25 cellular contexts compared by ENCODE assay signal in genomic region chr11:131465746-131466145, GRCh38.
DNase-seq lines count a peak whose midpoint lies in the region; ATAC-seq lines count a peak whose summit lies in the region.
"Had no signal": no experiment of that assay in that cellular context is flagged by ENCODE, and none has a peak within 500 bp of the region (broad histone marks: within the 10 kb centered on the region; RNA-seq: fewer than 3 reads in every experiment).

No MANE protein-coding gene starts in this region.

- H3K4me3 Mint-ChIP-seq in stimulated activated effector memory CD8-positive, alpha-beta T cell treated with anti-CD3 and anti-CD28 coated beads, Interleukin-12 subunit alpha, Interleukin-12 subunit beta, amount 100 ng/mL, for 72 hours, result no peak overlapping the region
- H3K4me3 Mint-ChIP-seq in activated CD4-positive, alpha-beta T cell treated with anti-CD3 and anti-CD28 coated beads, Interleukin-2, amount 10 ng/mL, durations not matched to agents 7 days and 5 days, result no peak overlapping the region
- H3K4me3 Mint-ChIP-seq: activated T-helper 17 cell treated with anti-CD3 and anti-CD28 coated beads, Interleukin-2, amount 50 U/mL, for 72 hours; memory B cell; stimulated activated naive B cell treated with anti-CD40 and anti-IgM and Interleukin-4, amounts not matched to agents 10 μg/mL and 1 μg/mL and 100 μg/mL, for 72 hours had no signal

- H3K36me3 ChIP-seq in Karpas-422 (ENCODE audit: insufficient read depth, low read length) (no peaks in the 10 kb centered on the region), mesendoderm (ENCODE audit: control insufficient read depth, insufficient read depth, low read length) (no peaks in the 10 kb centered on the region)
- H3K36me3 ChIP-seq: spleen, vagina had no signal

- H3K9me3 Mint-ChIP-seq in stimulated activated effector memory CD8-positive, alpha-beta T cell treated with anti-CD3 and anti-CD28 coated beads, Interleukin-12 subunit alpha, Interleukin-12 subunit beta, amount 100 ng/mL, for 72 hours, result peaks cover 5% of the 10 kb centered on the region
- no peaks in the 10 kb centered on the region for H3K9me3 Mint-ChIP-seq in activated CD4-positive, alpha-beta T cell treated with anti-CD3 and anti-CD28 coated beads, Interleukin-2, amount 10 ng/mL, durations not matched to agents 7 days and 5 days
- H3K9me3 Mint-ChIP-seq: activated naive CD4-positive, alpha-beta T cell treated with anti-CD3 and anti-CD28 coated beads, Interleukin-2, amount 50 U/mL, for 72 hours had no signal

- no peak overlapping the region for H2BK120ac ChIP-seq in mesendoderm (ENCODE audit: low read depth, low read length)

- H3K36me3 Mint-ChIP-seq in stimulated activated effector memory CD8-positive, alpha-beta T cell treated with anti-CD3 and anti-CD28 coated beads, Interleukin-12 subunit alpha, Interleukin-12 subunit beta, amount 100 ng/mL, for 72 hours, result no peaks in the 10 kb centered on the region
- no peaks in the 10 kb centered on the region for H3K36me3 Mint-ChIP-seq in activated CD4-positive, alpha-beta T cell treated with anti-CD3 and anti-CD28 coated beads, Interleukin-2, amount 10 ng/mL, durations not matched to agents 7 days and 5 days (ENCODE audit: low read depth)
- H3K36me3 Mint-ChIP-seq: activated naive CD4-positive, alpha-beta T cell treated with anti-CD3 and anti-CD28 coated beads, Interleukin-2, amount 50 U/mL, for 72 hours; memory B cell; stimulated activated naive B cell treated with anti-CD40 and anti-IgM and Interleukin-4, amounts not matched to agents 10 μg/mL and 1 μg/mL and 100 μg/mL, for 72 hours had no signal

- ATAC-seq in stimulated activated effector memory CD8-positive, alpha-beta T cell treated with anti-CD3 and anti-CD28 coated beads, Interleukin-12 subunit alpha, Interleukin-12 subunit beta, amount 100 ng/mL, for 72 hours, result no peak
- no peak for ATAC-seq in HG03175 (IDR thresholded peaks at IDR 0.05; ENCODE audit: unreplicated experiment)
- no peak for ATAC-seq in HG03196 (IDR thresholded peaks at IDR 0.05; ENCODE audit: unreplicated experiment)
- ATAC-seq: activated naive CD4-positive, alpha-beta T cell treated with anti-CD3 and anti-CD28 coated beads, Interleukin-2, amount 50 U/mL, for 72 hours; activated T-helper 17 cell treated with anti-CD3 and anti-CD28 coated beads, Interleukin-2, amount 50 U/mL, for 72 hours; left cardiac atrium; stimulated activated naive B cell treated with anti-CD40 and anti-IgM and Interleukin-4, amounts not matched to agents 10 μg/mL and 1 μg/mL and 100 μg/mL, for 72 hours had no signal

- no peaks in the 10 kb centered on the region for H3K9me3 ChIP-seq in Karpas-422 (ENCODE audit: low read length)
- H3K9me3 ChIP-seq: spleen, vagina had no signal

- POLR2A ChIA-PET in activated CD4-positive, alpha-beta T cell treated with anti-CD3 and anti-CD28 coated beads, Interleukin-2, amount 10 ng/mL, durations not matched to agents 7 days and 5 days (lab: Charles Lee), result no interaction called here

- H2BK5ac ChIP-seq in mesendoderm (ENCODE audit: low read length), result peak overlapping the region; percentile 69

- no peak overlapping the region for H4K8ac ChIP-seq in mesendoderm (ENCODE audit: low read depth, low read length)

- H2BK15ac ChIP-seq in mesendoderm (replicated peaks; ENCODE audit: low read depth), result no peak overlapping the region

- H3K79me1 ChIP-seq in mesendoderm (ENCODE audit: low read length), result no peaks in the 10 kb centered on the region

- no CpG with 5 or more reads among the region's 5 CpGs for WGBS in mesendoderm (ENCODE audit: extremely low coverage, insufficient coverage, low lambda C conversion rate)

- H2AK5ac ChIP-seq in mesendoderm (ENCODE audit: low read length), result no peak overlapping the region

- H3K9ac ChIP-seq in Karpas-422 (ENCODE audit: low read length) (no peak overlapping the region; the same call in 1 of the 2 replicates), mesendoderm (ENCODE audit: low read length) (no peak overlapping the region)

- H3K4ac ChIP-seq in mesendoderm (ENCODE audit: low read depth, low read length), result no peak overlapping the region

- no peaks in the 10 kb centered on the region for H3K4me1 Mint-ChIP-seq in stimulated activated effector memory CD8-positive, alpha-beta T cell treated with anti-CD3 and anti-CD28 coated beads, Interleukin-12 subunit alpha, Interleukin-12 subunit beta, amount 100 ng/mL, for 72 hours
- H3K4me1 Mint-ChIP-seq in activated CD4-positive, alpha-beta T cell treated with anti-CD3 and anti-CD28 coated beads, Interleukin-2, amount 10 ng/mL, durations not matched to agents 7 days and 5 days, result no peaks in the 10 kb centered on the region
- H3K4me1 Mint-ChIP-seq: activated T-helper 17 cell treated with anti-CD3 and anti-CD28 coated beads, Interleukin-2, amount 50 U/mL, for 72 hours; memory B cell had no signal

- CTCF ChIA-PET in activated CD4-positive, alpha-beta T cell treated with anti-CD3 and anti-CD28 coated beads, Interleukin-2, amount 10 ng/mL, durations not matched to agents 7 days and 5 days (lab: Charles Lee), result interaction anchor here (1.2 kb wide), 1 partner anchor 10 kb away, joined by 4 read pairs; no protein-coding TSS in a partner anchor

- no peak overlapping the region for H2AFZ ChIP-seq in Karpas-422 (ENCODE audit: low read length)

- no peak overlapping the region for H3K27ac Mint-ChIP-seq in stimulated activated effector memory CD8-positive, alpha-beta T cell treated with anti-CD3 and anti-CD28 coated beads, Interleukin-12 subunit alpha, Interleukin-12 subunit beta, amount 100 ng/mL, for 72 hours
- no peak overlapping the region for H3K27ac Mint-ChIP-seq in activated CD4-positive, alpha-beta T cell treated with anti-CD3 and anti-CD28 coated beads, Interleukin-2, amount 10 ng/mL, durations not matched to agents 7 days and 5 days
- H3K27ac Mint-ChIP-seq: activated naive CD4-positive, alpha-beta T cell treated with anti-CD3 and anti-CD28 coated beads, Interleukin-2, amount 50 U/mL, for 72 hours; activated T-helper 17 cell treated with anti-CD3 and anti-CD28 coated beads, Interleukin-2, amount 50 U/mL, for 72 hours; memory B cell; stimulated activated naive B cell treated with anti-CD40 and anti-IgM and Interleukin-4, amounts not matched to agents 10 μg/mL and 1 μg/mL and 100 μg/mL, for 72 hours had no signal

- DNase-seq in ELF-1 (ENCODE audit: low read depth, low spot score) (peak; percentile 79), Karpas-422 (peak; percentile 47), ecto neural progenitor cell (ENCODE audit: low spot score) (peak; percentile 79), mesendoderm (peak; percentile 95)
- no peak for DNase-seq in stimulated activated effector memory CD8-positive, alpha-beta T cell treated with anti-CD3 and anti-CD28 coated beads, Interleukin-12 subunit alpha, Interleukin-12 subunit beta, amount 100 ng/mL, for 72 hours (ENCODE audit: low spot score in 2 of 2)
- DNase-seq in activated CD4-positive, alpha-beta T cell treated with anti-CD3 and anti-CD28 coated beads, Interleukin-2, amount 10 ng/mL, durations not matched to agents 7 days and 5 days, result no peak
- DNase-seq: activated CD4-positive, alpha-beta T cell treated with anti-CD3 and anti-CD28 coated beads, Interleukin-2, amount 50 U/mL, for 48 hours; activated CD4-positive, CD25-positive, alpha-beta regulatory T cell; activated CD8-positive, alpha-beta memory T cell treated with anti-CD3 and anti-CD28 coated beads, Interleukin-2, amount 50 U/mL, for 48 hours; aorta; caudate nucleus; EL; left cardiac atrium; retina; spleen; stimulated activated CD4-positive, alpha-beta T cell treated with anti-CD3 and anti-CD28 coated beads, Interleukin-2, amount 100 ng/mL, for 48 hours; stimulated activated naive B cell treated with anti-CD40 and anti-IgM and Interleukin-4, amounts not matched to agents 10 μg/mL and 1 μg/mL and 100 μg/mL, for 72 hours had no signal

- H3K27me3 Mint-ChIP-seq in activated CD4-positive, alpha-beta T cell treated with anti-CD3 and anti-CD28 coated beads, Interleukin-2, amount 10 ng/mL, durations not matched to agents 7 days and 5 days, result peaks cover 7% of the 10 kb centered on the region

- H4K5ac ChIP-seq in mesendoderm (ENCODE audit: low read length), result no peak overlapping the region

- H3K4me3 ChIP-seq in Karpas-422 (ENCODE audit: low read length) (peak overlapping the region; percentile 19; the same call in 1 of the 2 replicates), mesendoderm (ENCODE audit: low read length) (no peak overlapping the region)
- H3K4me3 ChIP-seq: spleen, vagina had no signal

- H3K27me3 ChIP-seq in Karpas-422 (ENCODE audit: low read length), result no peaks in the 10 kb centered on the region
- no peaks in the 10 kb centered on the region for H3K27me3 ChIP-seq in mesendoderm (ENCODE audit: insufficient read depth, low read length, poor library complexity)
- H3K27me3 ChIP-seq: vagina had no signal

- peak overlapping the region; percentile 78 for H3K18ac ChIP-seq in mesendoderm (ENCODE audit: low read length)

- peak overlapping the region; percentile 57 for H3K56ac ChIP-seq in mesendoderm (ENCODE audit: low read length)

- H4K20me1 ChIP-seq in Karpas-422 (ENCODE audit: insufficient read depth, low read depth, low read length), result no peaks in the 10 kb centered on the region

- no peaks in the 10 kb centered on the region for H3K79me2 ChIP-seq in Karpas-422 (ENCODE audit: low read length)
- H3K79me2 ChIP-seq in mesendoderm (ENCODE audit: control insufficient read depth, insufficient read depth, low read length), result no peaks in the 10 kb centered on the region

- H3K23ac ChIP-seq in mesendoderm (ENCODE audit: low read length), result no peak overlapping the region

- H3K9me2 ChIP-seq in Karpas-422 (replicated peaks; ENCODE audit: insufficient read depth, low read length), result no peaks in the 10 kb centered on the region

- H3K27ac ChIP-seq in Karpas-422 (ENCODE audit: low read length), result no peak overlapping the region
- H3K27ac ChIP-seq in mesendoderm (ENCODE audit: low read depth, low read length), result peak overlapping the region; percentile 45
- H3K27ac ChIP-seq: C4-2B, RWPE1, spleen, vagina had no signal

- peak overlapping the region; percentile 40 for H3K4me2 ChIP-seq in Karpas-422 (ENCODE audit: low read depth, low read length, poor library complexity, severe bottlenecking)
- H3K4me2 ChIP-seq in mesendoderm (ENCODE audit: low read length), result no peak overlapping the region

- H3K4me1 ChIP-seq in Karpas-422 (ENCODE audit: low read length), result peaks cover 67% of the 10 kb centered on the region
- peaks cover 23% of the 10 kb centered on the region for H3K4me1 ChIP-seq in mesendoderm (ENCODE audit: control insufficient read depth, low read depth, low read length)
- H3K4me1 ChIP-seq: spleen, vagina had no signal

Comparison
In these comparisons a context has a peak if more than half of its experiments do, and no peak if none do; other contexts are left out.
1. DNase-seq: peak in ELF-1 (single experiment), Karpas-422 (single experiment), ecto neural progenitor cell (single experiment) and mesendoderm (single experiment); none in stimulated activated effector memory CD8-positive, alpha-beta T cell treated with anti-CD3 and anti-CD28 coated beads, Interleukin-12 subunit alpha, Interleukin-12 subunit beta, amount 100 ng/mL, for 72 hours (0 of 2) and activated CD4-positive, alpha-beta T cell treated with anti-CD3 and anti-CD28 coated beads, Interleukin-2, amount 10 ng/mL, durations not matched to agents 7 days and 5 days (single experiment).